In the genomic region with DNA sequence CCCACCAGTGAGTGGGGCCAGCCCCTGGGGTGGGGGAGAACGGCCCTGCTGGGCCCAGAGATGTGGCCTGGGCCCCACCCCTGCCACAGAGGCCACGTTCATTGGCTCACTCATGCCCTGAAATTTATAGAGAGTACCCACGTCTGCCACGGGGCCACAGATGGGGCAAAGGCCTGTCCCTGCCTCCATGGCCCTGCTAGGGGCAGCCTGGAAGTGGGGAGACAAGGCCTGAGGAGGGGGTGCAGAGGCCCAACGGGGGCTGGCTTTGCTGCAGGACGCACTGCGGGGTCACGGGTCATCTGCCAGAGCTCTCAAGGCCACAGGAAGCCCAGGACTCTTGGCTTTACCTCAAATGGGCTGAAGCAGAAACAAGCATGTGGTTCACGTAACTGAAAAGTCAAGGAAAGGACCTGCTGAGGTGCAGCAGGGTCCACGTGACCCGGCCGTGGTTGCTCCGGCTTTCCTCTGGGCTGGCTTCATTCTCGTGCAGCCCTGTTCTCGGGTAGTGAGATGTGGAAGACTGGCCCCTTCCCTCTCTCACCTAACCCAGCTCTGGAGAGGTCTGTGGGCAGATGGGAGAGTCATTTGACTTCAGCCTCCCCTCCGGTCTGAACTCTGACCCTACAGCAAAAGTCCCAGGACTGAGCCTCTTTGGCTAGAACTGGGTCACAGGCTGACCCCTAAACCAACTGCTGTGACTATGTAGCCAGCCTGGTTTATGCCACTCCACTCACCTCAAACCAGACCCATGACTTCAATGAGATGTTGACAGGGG, we compare ENCODE assay signal across 11 cellular contexts. TPM values are rescaled to one million over a fixed set of nuclear protein-coding genes. Genes with fewer than 3 reads are reported as not detected.
DNase-seq lines count a peak whose midpoint lies in the region; ATAC-seq and TF ChIP-seq lines count a peak whose summit lies in the region.
"Had no signal": no experiment of that assay in that cellular context is flagged by ENCODE, and none has a peak within 500 bp of the region (broad histone marks: within the 10 kb centered on the region; RNA-seq: fewer than 3 reads in every experiment).

No MANE protein-coding gene starts in this region.

- H3K9ac ChIP-seq in SK-N-SH = no peak overlapping the region
- H3K9ac ChIP-seq in fibroblast of lung (ENCODE audit: insufficient read depth, low read length) = no peak overlapping the region

- POLR2A ChIA-PET in SK-N-SH (lab: Yijun Ruan, JAX) = no interaction called here

- 59% methylated on average over 13 of the region's 16 CpGs for WGBS in SK-N-SH (ENCODE audit: low lambda C conversion rate)

- in situ Hi-C loops in gastrocnemius medialis (cut with MboI; ENCODE audit: low sequenced_read_pairs in 4 of 4) = no loop called here

- CTCF ChIA-PET in SK-N-SH (lab: Yijun Ruan, JAX) = interaction anchor here (0.9 to 1.6 kb wide), 4 partner anchors 9 to 263 kb away, joined by 3 to 6 read pairs (median 4); no protein-coding TSS in a partner anchor

- 0 out of 2 replicates have a peak overlapping the region, but pooled peaks have one; percentile 38 for H2AFZ ChIP-seq in SK-N-SH (ENCODE audit: low read depth)
- H2AFZ ChIP-seq in fibroblast of lung (ENCODE audit: low read length) = no peak overlapping the region

- no peak for DNase-seq in SK-N-SH
- no peak for DNase-seq in Peyer's patch
- no peak for DNase-seq in fibroblast of lung (ENCODE audit: low read depth in 2 of 2)
- DNase-seq in gastrocnemius medialis = no peak
- no peak for DNase-seq in D341Med (ENCODE audit: low spot score)
- no peak for DNase-seq in SKM-1 (lab: John Stamatoyannopoulos, UW; ENCODE audit: unreplicated experiment)

- H3K27me3 ChIP-seq in SK-N-SH (ENCODE audit: insufficient read depth) = no peaks in the 10 kb centered on the region
- no peaks in the 10 kb centered on the region for H3K27me3 ChIP-seq in Peyer's patch
- H3K27me3 ChIP-seq in fibroblast of lung (ENCODE audit: control insufficient read depth, insufficient read depth, low read length) = peaks cover 4% of the 10 kb centered on the region
- H3K27me3 ChIP-seq in gastrocnemius medialis = no peaks in the 10 kb centered on the region
- H3K27me3 ChIP-seq: ovary had no signal

- H4K20me1 ChIP-seq in SK-N-SH (ENCODE audit: insufficient read depth) = peaks cover 28% of the 10 kb centered on the region
- no peaks in the 10 kb centered on the region for H4K20me1 ChIP-seq in fibroblast of lung (ENCODE audit: control insufficient read depth, extremely low read depth, insufficient read depth, low read length)

- ATAC-seq in SK-N-SH treated with all-trans-retinoic acid at 6 μM for 48 hours (no peak), gastrocnemius medialis (no peak), GM18907 (IDR thresholded peaks at IDR 0.05; ENCODE audit: unreplicated experiment) (no peak)

- intact Hi-C loops in gastrocnemius medialis (cut with DNase I; ENCODE audit: low total_unique reads) = loop anchor here (5.0 kb wide), 1 partner anchor 95 kb away; a partner anchor contains a TSS

- no peaks in the 10 kb centered on the region for H3K9me2 ChIP-seq in SK-N-SH

- H3K9me3 ChIP-seq in SK-N-SH (no peaks in the 10 kb centered on the region), Peyer's patch (no peaks in the 10 kb centered on the region), fibroblast of lung (ENCODE audit: control insufficient read depth, insufficient read depth, low read depth, low read length) (no peaks in the 10 kb centered on the region), gastrocnemius medialis (no peaks in the 10 kb centered on the region)
- H3K9me3 ChIP-seq: ovary had no signal

- TF ChIP-seq RAD21 in SK-N-SH (IDR thresholded peaks at IDR 0.05; ENCODE audit: low read length) = no peak

- H3K4me3 ChIP-seq in SK-N-SH (ENCODE audit: low read depth in 2 of 2, low read length in 1 of 2) = peak overlapping the region; percentile 66 to 68; a peak in 2 of 4 replicates
- peak overlapping the region in 1 of 4 donors; percentile 44 for H3K4me3 ChIP-seq in Peyer's patch
- peak overlapping the region in 1 of 4 experiments; percentile 54 for H3K4me3 ChIP-seq in fibroblast of lung (replicated peaks in 1 of 4; ENCODE audit: control extremely low read depth in 1 of 4, insufficient read depth in 1 of 4, low read depth in 3 of 4, low read length in 4 of 4)
- H3K4me3 ChIP-seq in gastrocnemius medialis = peak overlapping the region in 3 of 4 donors; percentile 40 to 62 (median 51)

- H3K4me1 ChIP-seq in SK-N-SH (ENCODE audit: control insufficient read depth in 1 of 2, insufficient read depth in 2 of 2, low read depth in 1 of 2, low read length in 1 of 2) (peaks cover 5 to 39% of the 10 kb centered on the region in 2 experiments; a peak in 1 of 4 replicates), Peyer's patch (peaks cover 0 to 34% (median 14%) of the 10 kb centered on the region in 4 donors), fibroblast of lung (ENCODE audit: control insufficient read depth, extremely low read depth, insufficient read depth, low read length) (no peaks in the 10 kb centered on the region), gastrocnemius medialis (peaks cover 46 to 51% of the 10 kb centered on the region in 2 donors)

- H3K27ac ChIP-seq in SK-N-SH (ENCODE audit: low read depth in 2 of 2, low read length in 1 of 2) (no peak overlapping the region), Peyer's patch (peak overlapping the region; percentile 35 to 71 (median 52)), fibroblast of lung (ENCODE audit: insufficient read depth, low read length) (no peak overlapping the region), gastrocnemius medialis (peak overlapping the region; percentile 73 to 87 (median 76))
- H3K27ac ChIP-seq: 22Rv1, ovary had no signal

- TF ChIP-seq POLR2A in Peyer's patch (IDR thresholded peaks at IDR 0.05) (no peak), gastrocnemius medialis (IDR thresholded peaks at IDR 0.05) (no peak)

- no peaks in the 10 kb centered on the region for H3F3A ChIP-seq in SK-N-SH (replicated peaks; ENCODE audit: insufficient read depth)

- H3K4me2 ChIP-seq in SK-N-SH (peak overlapping the region; percentile 75), fibroblast of lung (ENCODE audit: extremely low read depth, insufficient read depth, low read length) (peak overlapping the region; percentile 95)

- H3K36me3 ChIP-seq in SK-N-SH (replicated peaks in 1 of 2; ENCODE audit: control insufficient read depth in 1 of 2, insufficient read depth in 2 of 2, low read length in 1 of 2) = peaks cover 0 to 3% of the 10 kb centered on the region in 2 experiments
- H3K36me3 ChIP-seq in Peyer's patch = no peaks in the 10 kb centered on the region
- no peaks in the 10 kb centered on the region for H3K36me3 ChIP-seq in fibroblast of lung (ENCODE audit: control insufficient read depth, insufficient read depth, low read length)
- no peaks in the 10 kb centered on the region for H3K36me3 ChIP-seq in gastrocnemius medialis
- H3K36me3 ChIP-seq: ovary had no signal

- H3K79me2 ChIP-seq in SK-N-SH (ENCODE audit: insufficient read depth) (peaks cover 36% of the 10 kb centered on the region), fibroblast of lung (ENCODE audit: control insufficient read depth, insufficient read depth, low read length) (peaks cover 10% of the 10 kb centered on the region)

- no peak for TF ChIP-seq EP300 in SK-N-SH (IDR thresholded peaks at IDR 0.05; ENCODE audit: borderline replicate concordance in 1 of 2, low read depth in 1 of 2, low read length in 1 of 2)

- TF ChIP-seq CTCF in SK-N-SH (IDR thresholded peaks at IDR 0.05) (no peak), Peyer's patch (IDR thresholded peaks at IDR 0.05) (no peak), fibroblast of lung (conservative IDR thresholded peaks at IDR 0.05 in 1 of 2, IDR thresholded peaks at IDR 0.05 in 1 of 2; ENCODE audit: low read depth in 1 of 2, low read length in 2 of 2) (no peak), gastrocnemius medialis (IDR thresholded peaks at IDR 0.05 in 4 of 5, conservative IDR thresholded peaks at IDR 0.05 in 1 of 5) (no peak)

TF ChIP-seq in SK-N-SH, 30 proteins besides CTCF, POLR2A, EP300 and RAD21 (continues in another document):
- TF ChIP-seq EZH2phosphoT487 (IDR thresholded peaks at IDR 0.05; ENCODE audit: borderline replicate concordance, low read depth) = no peak
- TF ChIP-seq SIN3A (IDR thresholded peaks at IDR 0.05; ENCODE audit: borderline replicate concordance, low read depth, low read length) = no peak
- TF ChIP-seq NRF1 (IDR thresholded peaks at IDR 0.05; ENCODE audit: low read depth, low read length) = no peak

TF ChIP-seq in SK-N-SH treated with all-trans-retinoic acid at 6 μM for 48 hours, 23 proteins besides CTCF, POLR2A, EP300 and RAD21 (continues in another document):
- no peak for TF ChIP-seq ZNF70 (CRISPR knock-in tag; IDR thresholded peaks at IDR 0.05)
- no peak for TF ChIP-seq CSDC2 (CRISPR knock-in tag; IDR thresholded peaks at IDR 0.05)
- no peak for TF ChIP-seq ZFP30 (CRISPR knock-in tag; IDR thresholded peaks at IDR 0.05)

RNA-seq across cellular contexts. Expression of a gene that starts 1.1 kb away (rescaled TPM):
- polyA plus RNA-seq in SK-N-SH (2012; rRNA removed) (17.7 and 18.7 TPM in 2 replicates), fibroblast of lung (11.4 and 13.3 TPM in 2 replicates)
- 10.6 and 13.0 TPM in 2 replicates for polyA plus RNA-seq in SK-N-SH (2012; cell fraction: cytosol; rRNA removed)
- polyA plus RNA-seq in SK-N-SH (2012; cell fraction: nucleus; rRNA removed) = 38.0 and 48.3 TPM in 2 replicates
- total RNA-seq in Peyer's patch (10 to 100 TPM; 52.8 to 86.7 (median 64.2) TPM), fibroblast of lung (23.6 and 27.9 TPM in 2 replicates), gastrocnemius medialis (10 to 100 TPM; 15.8 to 26.4 (median 19.6) TPM)
- 17.3 and 19.5 TPM in 2 replicates for polyA plus RNA-seq in fibroblast of lung (2012)
- polyA minus RNA-seq in fibroblast of lung (ENCODE audit: low replicate concordance) = 20.6 and 28.4 TPM in 2 replicates

RNA-seq across cellular contexts. Expression of a gene that starts 17.1 kb away (rescaled TPM):
- 0.02 TPM in 2 replicates for polyA plus RNA-seq in SK-N-SH (2012; rRNA removed)
- 0.03 and 0.04 TPM in 2 replicates for polyA plus RNA-seq in SK-N-SH (2012; cell fraction: cytosol; rRNA removed)
- polyA plus RNA-seq in SK-N-SH (2012; cell fraction: nucleus; rRNA removed) = 0.07 and 0.18 TPM in 2 replicates
- total RNA-seq in Peyer's patch = under 1 TPM in 1 of 4 donors, not detected in 3; 0.27 TPM
- total RNA-seq in fibroblast of lung = not detected in 2 replicates
- polyA plus RNA-seq in fibroblast of lung = not detected in 2 replicates
- polyA plus RNA-seq in fibroblast of lung (2012) = not detected in 2 replicates
- not detected in 2 replicates for polyA minus RNA-seq in fibroblast of lung (ENCODE audit: low replicate concordance)
- total RNA-seq in gastrocnemius medialis = not detected
- total RNA-seq: activated CD8-positive, alpha-beta memory T cell treated with anti-CD3 and anti-CD28 coated beads for 36 hours; ovary had no signal
- polyA plus RNA-seq: ovary had no signal

RNA-seq across cellular contexts. Expression of a gene that starts 54.4 kb away (rescaled TPM):
- 36.6 and 42.9 TPM in 2 replicates for polyA plus RNA-seq in SK-N-SH (2012; rRNA removed)
- 25.8 and 27.8 TPM in 2 replicates for polyA plus RNA-seq in SK-N-SH (2012; cell fraction: cytosol; rRNA removed)
- polyA plus RNA-seq in SK-N-SH (2012; cell fraction: nucleus; rRNA removed) = 66.8 and 75.1 TPM in 2 replicates
- 10 to 100 TPM; 23.1 to 62.2 (median 31.6) TPM for total RNA-seq in Peyer's patch
- total RNA-seq in fibroblast of lung = 17.5 and 20.5 TPM in 2 replicates
- polyA plus RNA-seq in fibroblast of lung = 16.5 and 26.2 TPM in 2 replicates
- polyA plus RNA-seq in fibroblast of lung (2012) = 19.2 and 33.9 TPM in 2 replicates
- polyA minus RNA-seq in fibroblast of lung (ENCODE audit: low replicate concordance) = 4.1 and 16.1 TPM in 2 replicates
- 10 to 100 TPM; 21.0 to 50.8 (median 29.3) TPM for total RNA-seq in gastrocnemius medialis

Comparison
In these comparisons a context has a peak if more than half of its experiments do, and no peak if none do; other contexts are left out.
1. H3K27ac ChIP-seq: peak in Peyer's patch (4 of 4) and gastrocnemius medialis (4 of 4); none in SK-N-SH (0 of 2) and fibroblast of lung (single experiment).